Comparison of ENCODE assay signal across 8 cellular contexts in genomic region chr14:102849522-102850379, GRCh38.
A peak's percentile ranks its signal among the peaks of the same experiment; 100 is the strongest.
DNase-seq lines count a peak whose midpoint lies in the region; ATAC-seq and TF ChIP-seq lines count a peak whose summit lies in the region.

No MANE protein-coding gene starts in this region.

- H3K4me1 Mint-ChIP-seq in nephron progenitor cell, result peaks cover 6% of the 10 kb centered on the region

- ATAC-seq in GM18873 (IDR thresholded peaks at IDR 0.05; ENCODE audit: low FRiP score, unreplicated experiment) (no peak), HG03095 (IDR thresholded peaks at IDR 0.05; ENCODE audit: unreplicated experiment) (no peak)

- H3K36me3 Mint-ChIP-seq in nephron progenitor cell (ENCODE audit: low read depth), result peaks cover 13% of the 10 kb centered on the region

- no peaks in the 10 kb centered on the region for H3K27me3 Mint-ChIP-seq in nephron progenitor cell (ENCODE audit: low read depth, poor library complexity)

- peak; percentile 95 for DNase-seq in DMS 273 (lab: John Stamatoyannopoulos, UW; ENCODE audit: unreplicated experiment)
- DNase-seq in NCI-H2196 (lab: John Stamatoyannopoulos, UW; ENCODE audit: unreplicated experiment), result peak; percentile 34
- peak; percentile 44 to 66 for DNase-seq in dermis microvascular lymphatic vessel endothelial cell (ENCODE audit: low read depth in 2 of 2)
- DNase-seq in nephron progenitor cell, result no peak
- no peak for DNase-seq in stimulated activated CD8-positive, alpha-beta memory T cell treated with anti-CD3 and anti-CD28 coated beads, Interleukin-4, amount 100 ng/mL, for 48 hours
- DNase-seq in NCI-H345 (lab: John Stamatoyannopoulos, UW), result no peak

- no peak for TF ChIP-seq CTCF in nephron progenitor cell (IDR thresholded peaks at IDR 0.05)

- peak overlapping the region; percentile 41 for H3K27ac Mint-ChIP-seq in nephron progenitor cell

- no peak overlapping the region for H3K4me3 Mint-ChIP-seq in nephron progenitor cell

- H3K9me3 Mint-ChIP-seq in nephron progenitor cell, result no peaks in the 10 kb centered on the region

Comparison
In these comparisons a context has a peak if more than half of its experiments do, and no peak if none do; other contexts are left out.
1. DNase-seq: peak in DMS 273 (single experiment), NCI-H2196 (single experiment) and dermis microvascular lymphatic vessel endothelial cell (2 of 2); none in nephron progenitor cell (single experiment), stimulated activated CD8-positive, alpha-beta memory T cell treated with anti-CD3 and anti-CD28 coated beads, Interleukin-4, amount 100 ng/mL, for 48 hours (single experiment) and NCI-H345 (single experiment).